ENCODE assay signal across 1 cellular context in the genomic region with DNA sequence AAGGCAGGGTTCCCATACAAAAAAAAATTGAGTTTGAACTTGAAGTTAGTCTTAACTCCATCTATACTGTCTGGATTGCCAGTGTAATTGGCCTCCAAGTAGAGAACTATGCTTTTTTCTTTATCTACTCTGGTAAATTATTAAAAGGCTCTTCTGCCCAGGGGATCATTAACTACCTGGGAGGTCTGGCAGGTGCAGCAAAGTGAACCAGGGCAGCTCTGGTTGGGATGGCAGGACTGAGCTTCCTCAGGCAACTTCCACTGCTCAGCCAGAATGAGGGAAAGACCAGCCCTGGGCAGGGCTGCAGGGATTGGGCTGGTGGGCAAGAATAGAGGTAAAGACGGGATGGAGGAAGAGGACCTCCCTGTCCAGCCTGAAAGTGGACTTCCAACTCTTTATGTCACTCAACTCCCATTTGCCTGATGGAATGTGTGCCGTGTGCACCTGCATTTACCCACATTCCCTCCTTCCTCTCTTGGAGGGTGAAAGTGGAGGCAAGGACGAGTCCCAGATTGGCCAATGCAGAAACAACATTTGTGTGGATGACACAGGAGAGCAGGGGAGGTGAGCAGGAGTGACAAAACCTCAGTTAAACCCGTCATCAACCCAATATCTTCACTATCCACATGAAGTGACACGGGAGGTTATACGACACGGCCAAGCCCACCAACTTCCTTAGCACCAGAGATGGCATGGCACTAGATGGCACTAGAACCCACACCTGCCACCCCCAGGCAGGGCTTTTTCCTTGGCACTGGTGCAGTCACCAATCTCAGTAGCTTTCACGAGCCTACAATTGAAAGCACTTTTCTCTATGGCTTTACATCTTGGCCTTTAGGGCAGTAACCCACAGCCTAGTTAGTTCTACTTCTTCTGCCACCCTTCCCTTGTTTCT.
TF ChIP-seq lines count a peak whose summit lies in the region.

No MANE protein-coding gene starts in this region.

TF ChIP-seq in HCT116, 20 proteins besides CTCF, POLR2A, EP300 and RAD21 (continued from another document):
- no peak for TF ChIP-seq CEBPB (IDR thresholded peaks at IDR 0.05; ENCODE audit: low read depth)
- no peak for TF ChIP-seq CBX3 (IDR thresholded peaks at IDR 0.05; ENCODE audit: low read depth)
- no peak for TF ChIP-seq ZFX (IDR thresholded peaks at IDR 0.05)
- TF ChIP-seq, protein P1, sequence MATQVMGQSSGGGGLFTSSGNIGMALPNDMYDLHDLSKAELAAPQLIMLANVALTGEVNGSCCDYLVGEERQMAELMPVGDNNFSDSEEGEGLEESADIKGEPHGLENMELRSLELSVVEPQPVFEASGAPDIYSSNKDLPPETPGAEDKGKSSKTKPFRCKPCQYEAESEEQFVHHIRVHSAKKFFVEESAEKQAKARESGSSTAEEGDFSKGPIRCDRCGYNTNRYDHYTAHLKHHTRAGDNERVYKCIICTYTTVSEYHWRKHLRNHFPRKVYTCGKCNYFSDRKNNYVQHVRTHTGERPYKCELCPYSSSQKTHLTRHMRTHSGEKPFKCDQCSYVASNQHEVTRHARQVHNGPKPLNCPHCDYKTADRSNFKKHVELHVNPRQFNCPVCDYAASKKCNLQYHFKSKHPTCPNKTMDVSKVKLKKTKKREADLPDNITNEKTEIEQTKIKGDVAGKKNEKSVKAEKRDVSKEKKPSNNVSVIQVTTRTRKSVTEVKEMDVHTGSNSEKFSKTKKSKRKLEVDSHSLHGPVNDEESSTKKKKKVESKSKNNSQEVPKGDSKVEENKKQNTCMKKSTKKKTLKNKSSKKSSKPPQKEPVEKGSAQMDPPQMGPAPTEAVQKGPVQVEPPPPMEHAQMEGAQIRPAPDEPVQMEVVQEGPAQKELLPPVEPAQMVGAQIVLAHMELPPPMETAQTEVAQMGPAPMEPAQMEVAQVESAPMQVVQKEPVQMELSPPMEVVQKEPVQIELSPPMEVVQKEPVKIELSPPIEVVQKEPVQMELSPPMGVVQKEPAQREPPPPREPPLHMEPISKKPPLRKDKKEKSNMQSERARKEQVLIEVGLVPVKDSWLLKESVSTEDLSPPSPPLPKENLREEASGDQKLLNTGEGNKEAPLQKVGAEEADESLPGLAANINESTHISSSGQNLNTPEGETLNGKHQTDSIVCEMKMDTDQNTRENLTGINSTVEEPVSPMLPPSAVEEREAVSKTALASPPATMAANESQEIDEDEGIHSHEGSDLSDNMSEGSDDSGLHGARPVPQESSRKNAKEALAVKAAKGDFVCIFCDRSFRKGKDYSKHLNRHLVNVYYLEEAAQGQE (IDR thresholded peaks at IDR 0.05; ENCODE audit: low read depth): no peak
- no peak for TF ChIP-seq SP1 (IDR thresholded peaks at IDR 0.05; ENCODE audit: low read depth)
- TF ChIP-seq EGR1 (IDR thresholded peaks at IDR 0.05; ENCODE audit: low read depth): no peak
- no peak for TF ChIP-seq EZH2 (IDR thresholded peaks at IDR 0.05)
- no peak for TF ChIP-seq ZBTB33 (IDR thresholded peaks at IDR 0.05; ENCODE audit: extremely low read depth, insufficient replicate concordance, low read length)
TF ChIP-seq in HCT116: peak in this region for 0.
